12 cellular contexts compared by ENCODE assay signal in the genomic region with DNA sequence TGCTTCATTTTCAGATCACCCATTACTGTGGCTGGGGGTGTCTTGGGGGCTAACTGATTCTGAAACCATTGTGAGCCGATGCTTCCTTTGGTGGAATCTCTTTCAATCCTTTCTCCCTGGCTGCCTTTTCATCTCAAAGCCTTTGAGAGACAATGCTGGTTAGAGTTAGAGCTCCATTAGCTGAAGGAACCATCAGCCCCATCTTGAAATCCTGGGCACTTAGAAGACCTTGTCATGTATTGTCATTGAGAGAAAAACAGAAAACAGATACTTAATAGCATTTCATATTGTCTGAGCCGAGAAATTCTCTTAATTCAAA. TPM values are rescaled to one million over a fixed set of nuclear protein-coding genes. Genes with fewer than 3 reads are reported as not detected.
DNase-seq lines count a peak whose midpoint lies in the region; ATAC-seq and TF ChIP-seq lines count a peak whose summit lies in the region.
"Had no signal": no experiment of that assay in that cellular context is flagged by ENCODE, and none has a peak within 500 bp of the region (broad histone marks: within the 10 kb centered on the region; RNA-seq: fewer than 3 reads in every experiment).

No MANE protein-coding gene starts in this region.

- DNase-seq in cardiac muscle cell (ENCODE audit: low read depth in 1 of 2, low spot score in 1 of 2) (no peak), heart left ventricle (no peak), transverse colon (no peak), NCI-H226 (no peak)
- DNase-seq: natural killer cell; stimulated activated CD4-positive, alpha-beta T cell treated with anti-CD3 and anti-CD28 coated beads, Interleukin-1b, Interleukin-23, amount 100 ng/mL, for 48 hours had no signal

- WGBS in heart left ventricle, 4 donors, result 60 to 75% (median 68%) methylated on average over 2 of the region's 2 CpGs
- WGBS in transverse colon (ENCODE audit: low coverage in 1 of 2), 2 donors, result 58 to 75% methylated on average over 1 to 2 of the region's 2 CpGs

- ATAC-seq in heart left ventricle (no peak), GM19463 (IDR thresholded peaks at IDR 0.05; ENCODE audit: unreplicated experiment) (no peak), GM19397 (IDR thresholded peaks at IDR 0.05; ENCODE audit: unreplicated experiment) (no peak)
- ATAC-seq: HCT116, natural killer cell had no signal

- H3K4me3 ChIP-seq in cardiac muscle cell, result no peak overlapping the region
- H3K4me3 ChIP-seq in heart left ventricle, result no peak overlapping the region
- H3K4me3 ChIP-seq in duodenal mucosa (ENCODE audit: low read depth in 1 of 2, low read length in 2 of 2), result peak overlapping the region; percentile 45 to 50
- H3K4me3 ChIP-seq in transverse colon, result no peak overlapping the region

- H3K27ac ChIP-seq in cardiac muscle cell (peak overlapping the region; percentile 83), heart left ventricle (peak overlapping the region in 6 of 12 donors; percentile 3 to 97 (median 44)), duodenal mucosa (ENCODE audit: low read depth, low read length) (no peak overlapping the region), transverse colon (peak overlapping the region; percentile 96 to 100 (median 98))

- intact Hi-C loops in heart left ventricle (cut with DNase I), result loop anchor here in 2 of 10 donors (5.0 to 10.0 kb wide), 2 partner anchors 64 to 206 kb away; no protein-coding TSS in a partner anchor
- intact Hi-C loops in transverse colon (cut with DNase I; ENCODE audit: low total_unique reads), result no loop called here

- peak overlapping the region; percentile 84 to 86 (median 85) for H3K27ac Mint-ChIP-seq in nephron
- H3K27ac Mint-ChIP-seq: natural killer cell; stimulated activated naive CD8-positive, alpha-beta T cell treated with anti-CD3 and anti-CD28 coated beads, Interleukin-15, Interleukin-2, amounts not matched to agents 100 ng/mL and 50 ng/mL, for 24 hours had no signal

- H3K4me1 ChIP-seq in cardiac muscle cell (ENCODE audit: low read depth) (peaks cover 47% of the 10 kb centered on the region), heart left ventricle (peaks cover 6 to 79% (median 55%) of the 10 kb centered on the region in 12 donors), duodenal mucosa (ENCODE audit: control insufficient read depth in 1 of 2, insufficient read depth in 2 of 2, low read length in 2 of 2) (peaks cover 29 to 48% of the 10 kb centered on the region in 2 donors), transverse colon (peaks cover 27 to 87% (median 70%) of the 10 kb centered on the region in 4 donors)

- H3K27me3 Mint-ChIP-seq in nephron (ENCODE audit: low read depth), result no peaks in the 10 kb centered on the region

- H3K36me3 ChIP-seq in cardiac muscle cell (no peaks in the 10 kb centered on the region), heart left ventricle (no peaks in the 10 kb centered on the region), duodenal mucosa (ENCODE audit: control insufficient read depth in 1 of 2, insufficient read depth in 2 of 2, low read length in 2 of 2) (no peaks in the 10 kb centered on the region), transverse colon (no peaks in the 10 kb centered on the region)

- H3K9me3 ChIP-seq in cardiac muscle cell (ENCODE audit: low read depth), result no peaks in the 10 kb centered on the region
- no peaks in the 10 kb centered on the region for H3K9me3 ChIP-seq in heart left ventricle
- H3K9me3 ChIP-seq in duodenal mucosa (ENCODE audit: control insufficient read depth in 1 of 2, low read length in 2 of 2), result no peaks in the 10 kb centered on the region
- no peaks in the 10 kb centered on the region for H3K9me3 ChIP-seq in transverse colon

- in situ Hi-C loops in transverse colon (cut with MboI; ENCODE audit: low pct_ligation_motif_present in 1 of 4, low pct_unique_long_range_greater_than_20kb in 1 of 4, low sequenced_read_pairs in 3 of 4), result loop anchor here in 2 of 4 donors (25.0 kb wide), 1 partner anchor 206 kb away; no protein-coding TSS in a partner anchor

- H3K27me3 ChIP-seq in cardiac muscle cell (no peaks in the 10 kb centered on the region), heart left ventricle (peaks cover 0 to 33% (median 0%) of the 10 kb centered on the region in 9 donors), duodenal mucosa (ENCODE audit: control insufficient read depth in 1 of 2, insufficient read depth in 2 of 2, low read length in 2 of 2) (no peaks in the 10 kb centered on the region), transverse colon (no peaks in the 10 kb centered on the region)

- TF ChIP-seq POLR2A in heart left ventricle (IDR thresholded peaks at IDR 0.05) (no peak), transverse colon (IDR thresholded peaks at IDR 0.05) (no peak)

- H3K4me3 Mint-ChIP-seq in nephron, result peak overlapping the region; percentile 70 to 79 (median 78)
- H3K4me3 Mint-ChIP-seq: natural killer cell; stimulated activated naive CD8-positive, alpha-beta T cell treated with anti-CD3 and anti-CD28 coated beads, Interleukin-15, Interleukin-2, amounts not matched to agents 100 ng/mL and 50 ng/mL, for 24 hours had no signal

- TF ChIP-seq CTCF in cardiac muscle cell (IDR thresholded peaks at IDR 0.05; ENCODE audit: low read depth, low read length) (no peak), heart left ventricle (IDR thresholded peaks at IDR 0.05) (no peak), nephron (IDR thresholded peaks at IDR 0.05; ENCODE audit: unreplicated experiment in 3 of 3) (no peak), transverse colon (IDR thresholded peaks at IDR 0.05) (no peak)

- H3K9ac ChIP-seq in duodenal mucosa (ENCODE audit: low read depth in 1 of 2, low read length in 2 of 2), result no peak overlapping the region

- peaks cover 100% of the 10 kb centered on the region for H3K4me1 Mint-ChIP-seq in nephron
- H3K4me1 Mint-ChIP-seq: natural killer cell had no signal

- TF ChIP-seq EP300 in transverse colon (IDR thresholded peaks at IDR 0.05; ENCODE audit: low read depth), result no peak

- H3K9me3 Mint-ChIP-seq in nephron, result no peaks in the 10 kb centered on the region
- H3K9me3 Mint-ChIP-seq: natural killer cell; stimulated activated naive CD8-positive, alpha-beta T cell treated with anti-CD3 and anti-CD28 coated beads, Interleukin-15, Interleukin-2, amounts not matched to agents 100 ng/mL and 50 ng/mL, for 24 hours had no signal

- H3K36me3 Mint-ChIP-seq in nephron (ENCODE audit: low read depth), result peaks cover 7% of the 10 kb centered on the region

RNA-seq across cellular contexts. Expression of gene TEAD1, which starts 6.7 kb away (rescaled TPM):
- 73.9 and 105 TPM in 2 replicates for total RNA-seq in cardiac muscle cell
- 45.9 and 52.0 TPM in 2 replicates for polyA plus RNA-seq in cardiac muscle cell
- 100 to 1,000 TPM in 7 of 9 donors, 10 to 100 TPM in 2; 89.8 to 161 (median 116) TPM for total RNA-seq in heart left ventricle
- polyA plus RNA-seq in heart left ventricle, result 10 to 100 TPM; 14.4 to 88.5 TPM
- 100 to 1,000 TPM in 1 of 4 donors, 10 to 100 TPM in 3; 46.4 to 214 (median 61.2) TPM for total RNA-seq in transverse colon
- total RNA-seq: natural killer cell had no signal

Comparison
In these comparisons a context has a peak if more than half of its experiments do, and no peak if none do; other contexts are left out.
1. H3K4me3 ChIP-seq: peak in duodenal mucosa (2 of 2); none in cardiac muscle cell (single experiment), heart left ventricle (0 of 12) and transverse colon (0 of 4).